1 cellular context compared by ENCODE assay signal in genomic region chr4:98519268-98519993, GRCh38.
A peak's percentile ranks its signal among the peaks of the same experiment; 100 is the strongest.
TF ChIP-seq lines count a peak whose summit lies in the region.

No MANE protein-coding gene starts in this region.

TF ChIP-seq in HepG2, 621 proteins besides CTCF, POLR2A, EP300 and RAD21 (continued from another document):
- TF ChIP-seq ZNF780A (CRISPR knock-in tag; IDR thresholded peaks at IDR 0.05) (no peak), CREB1 (IDR thresholded peaks at IDR 0.05) (peak; percentile 59), CREB1 (CRISPR knock-in tag; IDR thresholded peaks at IDR 0.05) (no peak), ATF7 (IDR thresholded peaks at IDR 0.05) (no peak), ATF7 (CRISPR knock-in tag; IDR thresholded peaks at IDR 0.05) (no peak), FOSL2 (CRISPR knock-in tag; IDR thresholded peaks at IDR 0.05) (0 out of 2 replicates have a peak, but pooled peaks have one; percentile 18)
